ENCODE assay signal across 1 cellular context in the genomic region with DNA sequence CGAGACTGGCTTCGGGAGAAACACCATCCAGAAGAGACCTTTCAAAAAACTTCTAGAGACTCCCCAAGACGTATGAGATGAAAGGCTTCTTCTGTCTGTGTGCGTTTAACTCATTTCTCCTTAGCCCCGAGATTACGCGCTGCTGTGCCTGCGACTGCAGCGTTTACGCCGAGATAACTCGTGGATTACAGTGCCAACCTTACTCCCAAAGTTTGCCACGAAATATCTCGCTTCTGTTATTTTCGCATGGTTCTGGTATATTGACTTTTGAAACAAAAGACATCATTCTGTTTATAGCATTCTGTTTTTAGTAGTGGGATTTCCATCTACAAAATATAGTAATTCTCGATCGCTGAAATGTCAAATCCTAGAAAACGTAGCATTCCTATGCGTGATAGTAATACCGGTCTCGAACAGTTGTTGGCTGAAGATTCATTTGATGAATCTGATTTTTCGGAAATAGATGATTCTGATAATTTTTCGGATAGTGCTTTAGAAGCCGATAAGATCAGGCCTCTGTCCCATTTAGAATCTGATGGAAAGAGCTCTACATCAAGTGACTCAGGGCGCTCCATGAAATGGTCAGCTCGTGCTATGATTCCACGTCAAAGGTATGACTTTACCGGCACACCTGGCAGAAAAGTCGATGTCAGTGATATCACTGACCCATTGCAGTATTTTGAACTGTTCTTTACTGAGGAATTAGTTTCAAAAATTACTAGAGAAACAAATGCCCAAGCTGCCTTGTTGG.
TF ChIP-seq lines count a peak whose summit lies in the region.

No MANE protein-coding gene starts in this region.

TF ChIP-seq in HCT116, 20 proteins besides CTCF, POLR2A, EP300 and RAD21 (continued from another document):
- TF ChIP-seq, protein P1, sequence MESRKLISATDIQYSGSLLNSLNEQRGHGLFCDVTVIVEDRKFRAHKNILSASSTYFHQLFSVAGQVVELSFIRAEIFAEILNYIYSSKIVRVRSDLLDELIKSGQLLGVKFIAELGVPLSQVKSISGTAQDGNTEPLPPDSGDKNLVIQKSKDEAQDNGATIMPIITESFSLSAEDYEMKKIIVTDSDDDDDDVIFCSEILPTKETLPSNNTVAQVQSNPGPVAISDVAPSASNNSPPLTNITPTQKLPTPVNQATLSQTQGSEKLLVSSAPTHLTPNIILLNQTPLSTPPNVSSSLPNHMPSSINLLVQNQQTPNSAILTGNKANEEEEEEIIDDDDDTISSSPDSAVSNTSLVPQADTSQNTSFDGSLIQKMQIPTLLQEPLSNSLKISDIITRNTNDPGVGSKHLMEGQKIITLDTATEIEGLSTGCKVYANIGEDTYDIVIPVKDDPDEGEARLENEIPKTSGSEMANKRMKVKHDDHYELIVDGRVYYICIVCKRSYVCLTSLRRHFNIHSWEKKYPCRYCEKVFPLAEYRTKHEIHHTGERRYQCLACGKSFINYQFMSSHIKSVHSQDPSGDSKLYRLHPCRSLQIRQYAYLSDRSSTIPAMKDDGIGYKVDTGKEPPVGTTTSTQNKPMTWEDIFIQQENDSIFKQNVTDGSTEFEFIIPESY (IDR thresholded peaks at IDR 0.05; ENCODE audit: extremely low read depth, insufficient replicate concordance, low read length) = no peak
- no peak for TF ChIP-seq FOSL1 (IDR thresholded peaks at IDR 0.05; ENCODE audit: low read depth)
- TF ChIP-seq ZFX (IDR thresholded peaks at IDR 0.05) = no peak
- no peak for TF ChIP-seq SRF (IDR thresholded peaks at IDR 0.05; ENCODE audit: low read depth)
- no peak for TF ChIP-seq CBX3 (IDR thresholded peaks at IDR 0.05; ENCODE audit: low read depth)
- TF ChIP-seq MAX (IDR thresholded peaks at IDR 0.05) = no peak
- TF ChIP-seq, protein P2, sequence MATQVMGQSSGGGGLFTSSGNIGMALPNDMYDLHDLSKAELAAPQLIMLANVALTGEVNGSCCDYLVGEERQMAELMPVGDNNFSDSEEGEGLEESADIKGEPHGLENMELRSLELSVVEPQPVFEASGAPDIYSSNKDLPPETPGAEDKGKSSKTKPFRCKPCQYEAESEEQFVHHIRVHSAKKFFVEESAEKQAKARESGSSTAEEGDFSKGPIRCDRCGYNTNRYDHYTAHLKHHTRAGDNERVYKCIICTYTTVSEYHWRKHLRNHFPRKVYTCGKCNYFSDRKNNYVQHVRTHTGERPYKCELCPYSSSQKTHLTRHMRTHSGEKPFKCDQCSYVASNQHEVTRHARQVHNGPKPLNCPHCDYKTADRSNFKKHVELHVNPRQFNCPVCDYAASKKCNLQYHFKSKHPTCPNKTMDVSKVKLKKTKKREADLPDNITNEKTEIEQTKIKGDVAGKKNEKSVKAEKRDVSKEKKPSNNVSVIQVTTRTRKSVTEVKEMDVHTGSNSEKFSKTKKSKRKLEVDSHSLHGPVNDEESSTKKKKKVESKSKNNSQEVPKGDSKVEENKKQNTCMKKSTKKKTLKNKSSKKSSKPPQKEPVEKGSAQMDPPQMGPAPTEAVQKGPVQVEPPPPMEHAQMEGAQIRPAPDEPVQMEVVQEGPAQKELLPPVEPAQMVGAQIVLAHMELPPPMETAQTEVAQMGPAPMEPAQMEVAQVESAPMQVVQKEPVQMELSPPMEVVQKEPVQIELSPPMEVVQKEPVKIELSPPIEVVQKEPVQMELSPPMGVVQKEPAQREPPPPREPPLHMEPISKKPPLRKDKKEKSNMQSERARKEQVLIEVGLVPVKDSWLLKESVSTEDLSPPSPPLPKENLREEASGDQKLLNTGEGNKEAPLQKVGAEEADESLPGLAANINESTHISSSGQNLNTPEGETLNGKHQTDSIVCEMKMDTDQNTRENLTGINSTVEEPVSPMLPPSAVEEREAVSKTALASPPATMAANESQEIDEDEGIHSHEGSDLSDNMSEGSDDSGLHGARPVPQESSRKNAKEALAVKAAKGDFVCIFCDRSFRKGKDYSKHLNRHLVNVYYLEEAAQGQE (IDR thresholded peaks at IDR 0.05; ENCODE audit: low read depth) = no peak
- no peak for TF ChIP-seq SIN3A (IDR thresholded peaks at IDR 0.05; ENCODE audit: low read depth)
- TF ChIP-seq EZH2phosphoT487 (IDR thresholded peaks at IDR 0.05; ENCODE audit: borderline replicate concordance) = no peak
